Comparison of ENCODE assay signal across 8 cellular contexts in genomic region chr3:31533169-31533870, GRCh38. TPM values are rescaled to one million over a fixed set of nuclear protein-coding genes. Genes with fewer than 3 reads are reported as not detected.
DNase-seq lines count a peak whose midpoint lies in the region; TF ChIP-seq lines count a peak whose summit lies in the region.

No MANE protein-coding gene starts in this region.

- peaks cover 48% of the 10 kb centered on the region for H4K20me1 ChIP-seq in neural progenitor cell (ENCODE audit: low read depth)

- H3K27ac Mint-ChIP-seq in HFFc6 (peak overlapping the region; percentile 99), neural progenitor cell (peak overlapping the region; percentile 95)

- H3K27me3 Mint-ChIP-seq in HFFc6 (ENCODE audit: insufficient read depth), result 0 out of 2 replicates have a peak, but pooled peaks cover 2% of the 10 kb centered on the region
- peaks cover 7% of the 10 kb centered on the region for H3K27me3 Mint-ChIP-seq in neural progenitor cell (ENCODE audit: insufficient read depth, low read depth)

- peak overlapping the region; percentile 99 for H3K4me3 Mint-ChIP-seq in HFFc6
- peak overlapping the region; percentile 100 for H3K4me3 Mint-ChIP-seq in neural progenitor cell

- H3K27ac ChIP-seq in neural progenitor cell (peak overlapping the region; percentile 95), temporal lobe (ENCODE audit: low read depth, low read length) (peak overlapping the region; percentile 74)

- no peaks in the 10 kb centered on the region for H3K36me3 ChIP-seq in neural progenitor cell

- H3K4me1 Mint-ChIP-seq in HFFc6 (ENCODE audit: low read depth) (peaks cover 39% of the 10 kb centered on the region), neural progenitor cell (peaks cover 8% of the 10 kb centered on the region)

- H3K4me2 ChIP-seq in neural progenitor cell, result peak overlapping the region; percentile 98

- peaks cover 16% of the 10 kb centered on the region for H3F3A ChIP-seq in neural progenitor cell (ENCODE audit: low read depth)

- TF ChIP-seq CTCF in GM12875 (IDR thresholded peaks at IDR 0.05; ENCODE audit: borderline replicate concordance, insufficient read depth, low read depth, low read length) (no peak), HFFc6 (IDR thresholded peaks at IDR 0.05) (peak; percentile 44), fibroblast of the aortic adventitia (IDR thresholded peaks at IDR 0.05; ENCODE audit: insufficient read depth, low read length) (no peak), neural progenitor cell (IDR thresholded peaks at IDR 0.05) (peak; percentile 49)

- no peaks in the 10 kb centered on the region for H3K9me3 Mint-ChIP-seq in HFFc6
- peaks cover 13% of the 10 kb centered on the region for H3K9me3 Mint-ChIP-seq in neural progenitor cell

- peak overlapping the region; percentile 79 for H3K9ac ChIP-seq in neural progenitor cell

- peak overlapping the region; percentile 89 for H3K4me3 ChIP-seq in GM12875 (ENCODE audit: low read depth, low read length)
- peak overlapping the region; percentile 85 for H3K4me3 ChIP-seq in fibroblast of the aortic adventitia (ENCODE audit: low read depth, low read length)
- peak overlapping the region; percentile 95 for H3K4me3 ChIP-seq in neural progenitor cell

- H2AFZ ChIP-seq in neural progenitor cell (replicated peaks), result peak overlapping the region; percentile 91

- H3K36me3 Mint-ChIP-seq in HFFc6 (ENCODE audit: low read depth), result no peaks in the 10 kb centered on the region
- H3K36me3 Mint-ChIP-seq in neural progenitor cell, result peaks cover 14% of the 10 kb centered on the region

- peaks cover 40% of the 10 kb centered on the region for H3K4me1 ChIP-seq in neural progenitor cell

- H3K79me2 ChIP-seq in neural progenitor cell (ENCODE audit: low read depth), result peaks cover 72% of the 10 kb centered on the region

- DNase-seq in HFFc6 (peak; percentile 13), NCI-H226 (peak; percentile 2), fibroblast of the aortic adventitia (ENCODE audit: low read depth) (no peak), neural progenitor cell (ENCODE audit: low spot score) (peak; percentile 71), kidney glomerular epithelial cell (lab: John Stamatoyannopoulos, UW) (no peak)
- DNase-seq in activated T-helper 1 cell treated with anti-CD3 and anti-CD28 coated beads, Interleukin-2, amount 50 U/mL, for 16 hours (ENCODE audit: low read depth in 1 of 2, low spot score in 1 of 2), result peak; percentile 41 to 45

- no peaks in the 10 kb centered on the region for H3K9me3 ChIP-seq in neural progenitor cell (ENCODE audit: low read depth)

- no peaks in the 10 kb centered on the region for H3K27me3 ChIP-seq in neural progenitor cell

RNA-seq across cellular contexts. Expression of gene STT3B, which starts 0.6 kb away (rescaled TPM):
- total RNA-seq in HFFc6 (2021; fragmentation: NEBNext Ultra II Directional; extraction: Animal tissue kit (Norgen Biotek cat#: 25700)), result 100 to 1,000 TPM; 124 to 153 (median 135) TPM
- total RNA-seq in fibroblast of the aortic adventitia (ENCODE audit: low replicate concordance), result 89.3 and 151 TPM in 2 replicates
- 164 and 213 TPM in 2 replicates for total RNA-seq in neural progenitor cell (ENCODE audit: low replicate concordance)
- 139 TPM for total RNA-seq in temporal lobe

Comparison
In these comparisons a context has a peak if more than half of its experiments do, and no peak if none do; other contexts are left out.
1. CTCF ChIP-seq: peak in HFFc6 (single experiment) and neural progenitor cell (single experiment); none in GM12875 (single experiment) and fibroblast of the aortic adventitia (single experiment).
2. DNase-seq: peak in HFFc6 (single experiment), NCI-H226 (single experiment), activated T-helper 1 cell treated with anti-CD3 and anti-CD28 coated beads, Interleukin-2, amount 50 U/mL, for 16 hours (2 of 2) and neural progenitor cell (single experiment); none in fibroblast of the aortic adventitia (single experiment) and kidney glomerular epithelial cell (single experiment).
3. Peak in every context shown above with its lines, with median percentiles within 50 percentile points of each other: H3K4me3 ChIP-seq.